1 cellular context compared by ENCODE assay signal in genomic region chr6:26286168-26286854, GRCh38.
A peak's percentile ranks its signal among the peaks of the same experiment; 100 is the strongest.
TF ChIP-seq lines count a peak whose summit lies in the region.

No MANE protein-coding gene starts in this region.

TF ChIP-seq in K562, 482 proteins besides CTCF, POLR2A, EP300 and RAD21 (continued from another document and continues in another):
- TF ChIP-seq E2F6 (IDR thresholded peaks at IDR 0.05; ENCODE audit: borderline replicate concordance in 1 of 2, extremely low read depth in 1 of 2, insufficient read depth in 1 of 2, insufficient read length in 1 of 2, low read depth in 1 of 2, low read length in 1 of 2, poor library complexity in 1 of 2, severe bottlenecking in 1 of 2) (peak in 1 of 2 experiments; percentile 18), BMI1 (IDR thresholded peaks at IDR 0.05; ENCODE audit: low read length) (no peak), ILF3 (IDR thresholded peaks at IDR 0.05; ENCODE audit: borderline replicate concordance) (peak; percentile 95), PML (IDR thresholded peaks at IDR 0.05; ENCODE audit: low read length) (peak; percentile 70), POLR3A (IDR thresholded peaks at IDR 0.05; ENCODE audit: borderline replicate concordance, extremely low read depth, insufficient read depth, insufficient read length) (peak; percentile 91), AFF4 (CRISPR knock-in tag; IDR thresholded peaks at IDR 0.05) (0 out of 2 replicates have a peak, but pooled peaks have one; percentile 24), MED1 (CRISPR knock-in tag; IDR thresholded peaks at IDR 0.05; ENCODE audit: borderline replicate concordance) (no peak), ZBTB7A (IDR thresholded peaks at IDR 0.05; ENCODE audit: borderline replicate concordance, control insufficient read depth, low read depth, low read length) (0 out of 2 replicates have a peak, but pooled peaks have one; percentile 10), TEAD1 (CRISPR knock-in tag; IDR thresholded peaks at IDR 0.05) (peak in 1 of 2 experiments; percentile 52; a peak in 1 of 4 replicates), NR2C2 (CRISPR knock-in tag; IDR thresholded peaks at IDR 0.05) (no peak), NR2C2 (tag; IDR thresholded peaks at IDR 0.05) (peak; percentile 48), POLR2AphosphoS5 (IDR thresholded peaks at IDR 0.05; ENCODE audit: control insufficient read depth, insufficient read depth, low read depth, low read length) (peak; percentile 64), HDGF (IDR thresholded peaks at IDR 0.05) (0 out of 2 replicates have a peak, but pooled peaks have one; percentile 49), HBP1 (CRISPR knock-in tag; IDR thresholded peaks at IDR 0.05) (peak; percentile 92), ZNF197 (CRISPR knock-in tag; IDR thresholded peaks at IDR 0.05; ENCODE audit: low read depth) (0 out of 2 replicates have a peak, but pooled peaks have one; percentile 68), NFIX (CRISPR knock-in tag; IDR thresholded peaks at IDR 0.05; ENCODE audit: low read depth) (no peak), CC2D1A (IDR thresholded peaks at IDR 0.05) (peak; percentile 51), RBM39 (optimal IDR thresholded peaks at IDR 0.05; ENCODE audit: low read depth, low read length) (peak; percentile 82), HES1 (IDR thresholded peaks at IDR 0.05; ENCODE audit: low read depth) (peak; percentile 59; the same call in 1 of the 2 replicates), FOXK2 (conservative IDR thresholded peaks at IDR 0.05 in 1 of 2, IDR thresholded peaks at IDR 0.05 in 1 of 2; ENCODE audit: low read depth in 2 of 2) (peak in 1 of 2 experiments; percentile 40; a peak in 1 of 4 replicates), SMAD1 (IDR thresholded peaks at IDR 0.05; ENCODE audit: low read depth, low read length, partially characterized antibody) (peak; percentile 49), UBTF (IDR thresholded peaks at IDR 0.05; ENCODE audit: borderline replicate concordance in 1 of 2, low read depth in 2 of 2, low read length in 2 of 2) (no peak), ZSCAN32 (CRISPR knock-in tag; IDR thresholded peaks at IDR 0.05) (peak; percentile 13; the same call in 1 of the 2 replicates), ZNF583 (CRISPR knock-in tag; IDR thresholded peaks at IDR 0.05) (no peak), BRD9 (IDR thresholded peaks at IDR 0.05; ENCODE audit: low read depth, partially characterized antibody) (peak; percentile 88), ZNF445 (CRISPR knock-in tag; IDR thresholded peaks at IDR 0.05; ENCODE audit: low read depth) (peak; percentile 77; the same call in 1 of the 2 replicates), ZNF507 (tag; conservative IDR thresholded peaks at IDR 0.05) (no peak), SMARCA4 (IDR thresholded peaks at IDR 0.05) (no peak), SRF (CRISPR knock-in tag; IDR thresholded peaks at IDR 0.05) (0 out of 4 replicates have a peak, but pooled peaks of 1 of the 2 experiments have one; percentile 11), CREB1 (IDR thresholded peaks at IDR 0.05) (peak; percentile 26; the same call in 1 of the 2 replicates), CREB1 (CRISPR knock-in tag; IDR thresholded peaks at IDR 0.05) (no peak), L3MBTL2 (IDR thresholded peaks at IDR 0.05) (peak; percentile 32; the same call in 1 of the 2 replicates), THRB (CRISPR knock-in tag; conservative IDR thresholded peaks at IDR 0.05) (peak; percentile 95), ZBTB1 (CRISPR knock-in tag; IDR thresholded peaks at IDR 0.05; ENCODE audit: borderline replicate concordance, low read depth) (no peak), NRF1 (conservative IDR thresholded peaks at IDR 0.05 in 1 of 2, IDR thresholded peaks at IDR 0.05 in 1 of 2) (no peak), CREM (IDR thresholded peaks at IDR 0.05; ENCODE audit: low read depth) (peak; percentile 23; the same call in 1 of the 2 replicates), ZSCAN29 (IDR thresholded peaks at IDR 0.05) (peak; percentile 80), ATF4 (CRISPR knock-in tag; IDR thresholded peaks at IDR 0.05) (peak; percentile 22; the same call in 1 of the 2 replicates), ZBTB5 (IDR thresholded peaks at IDR 0.05) (peak; percentile 88), ZNF3 (CRISPR knock-in tag; IDR thresholded peaks at IDR 0.05) (no peak), MTA3 (IDR thresholded peaks at IDR 0.05; ENCODE audit: borderline replicate concordance) (0 out of 2 replicates have a peak, but pooled peaks have one; percentile 28), HDAC6 (IDR thresholded peaks at IDR 0.05; ENCODE audit: low read depth, low read length) (peak; percentile 47; the same call in 1 of the 2 replicates), CEBPB (tag; IDR thresholded peaks at IDR 0.05) (no peak), POLR2B (IDR thresholded peaks at IDR 0.05; ENCODE audit: low read depth, partially characterized antibody) (peak; percentile 83), ETS1 (conservative IDR thresholded peaks at IDR 0.05; ENCODE audit: control insufficient read depth, low read depth, low read length) (peak; percentile 82), MAZ (CRISPR knock-in tag; conservative IDR thresholded peaks at IDR 0.05 in 1 of 2, IDR thresholded peaks at IDR 0.05 in 1 of 2) (peak in 1 of 2 experiments; percentile 57; a peak in 1 of 4 replicates), ZNF780A (CRISPR knock-in tag; IDR thresholded peaks at IDR 0.05) (no peak), ZBTB17 (CRISPR knock-in tag; IDR thresholded peaks at IDR 0.05) (peak; percentile 18; the same call in 1 of the 2 replicates), ZNF589 (CRISPR knock-in tag; IDR thresholded peaks at IDR 0.05; ENCODE audit: low read depth) (peak; percentile 85), ZBTB8A (IDR thresholded peaks at IDR 0.05; ENCODE audit: partially characterized antibody) (peak; percentile 88), NFRKB (IDR thresholded peaks at IDR 0.05; ENCODE audit: low read depth) (peak; percentile 88; the same call in 1 of the 2 replicates), ZNF408 (CRISPR knock-in tag; IDR thresholded peaks at IDR 0.05; ENCODE audit: low read depth) (no peak)
